Comparison of ENCODE assay signal across 8 cellular contexts in the genomic region with DNA sequence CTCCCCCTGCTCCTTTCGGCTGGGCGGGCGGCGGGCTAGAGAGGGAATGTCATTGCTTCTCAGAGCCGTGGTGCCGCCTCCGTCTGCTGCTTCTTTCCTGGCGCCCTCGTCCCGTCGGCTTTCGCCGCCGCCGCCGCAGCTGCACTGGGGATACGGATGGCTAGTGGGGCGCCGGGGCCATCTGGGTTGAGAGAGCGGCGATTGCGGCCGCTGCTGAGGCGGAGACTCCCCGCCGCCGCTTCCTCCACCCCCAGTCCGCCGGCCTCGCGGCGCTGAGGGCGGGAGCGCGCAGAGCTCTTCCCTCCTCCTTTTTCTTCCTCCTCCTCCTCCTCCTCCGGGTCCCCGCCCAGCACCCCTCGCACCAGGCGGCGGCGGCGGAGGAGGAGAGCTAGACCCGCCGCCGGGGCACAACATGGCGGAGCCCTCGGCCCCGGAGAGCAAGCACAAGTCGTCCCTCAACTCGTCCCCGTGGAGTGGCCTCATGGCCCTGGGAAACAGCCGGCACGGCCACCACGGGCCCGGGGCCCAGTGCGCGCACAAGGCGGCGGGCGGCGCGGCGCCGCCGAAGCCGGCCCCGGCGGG. TPM values are rescaled to one million over a fixed set of nuclear protein-coding genes. Genes with fewer than 3 reads are reported as not detected.
DNase-seq lines count a peak whose midpoint lies in the region; ATAC-seq and TF ChIP-seq lines count a peak whose summit lies in the region.

A gene (plus strand): TSS at position 339 of the 582 bp plus-strand sequence. CDS start 74 bp downstream, at position 413.

- in situ Hi-C loops in astrocyte of the spinal cord (cut with HindIII; ENCODE audit: low sequenced_read_pairs) = no loop called here

- H3K4me3 ChIP-seq in KMS-11 (IDR thresholded peaks at IDR 0.05; ENCODE audit: insufficient read depth, low read depth, low read length) (peak within 1 kb of the TSS; percentile 65), astrocyte of the spinal cord (ENCODE audit: low read depth, low read length) (peak within 1 kb of the TSS; percentile 69), iPS-15b (ENCODE audit: low read depth, low read length) (peak within 1 kb of the TSS; percentile 96), skeletal muscle tissue (ENCODE audit: low read length in 3 of 3) (peak within 1 kb of the TSS; percentile 89 to 92 (median 89))

- peak within 1 kb of the TSS in 2 of 3 donors; percentile 98 to 99 for H3K4me3 Mint-ChIP-seq in T-cell

- CTCF ChIA-PET in T-cell (lab: Charles Lee) = interaction anchor here in 1 of 2 donors (0.5 to 3.1 kb wide), 13 partner anchors 7 to 338 kb away, joined by 3 to 23 read pairs (median 8); no protein-coding TSS in a partner anchor

- ATAC-seq in GM21786 (IDR thresholded peaks at IDR 0.05; ENCODE audit: unreplicated experiment) = peak; percentile 43
- peak; percentile 59 to 62 (median 62) for ATAC-seq in T-cell (replicated peaks in 1 of 4)

- H3K4me1 ChIP-seq in KMS-11 (ENCODE audit: low read depth, poor library complexity, severe bottlenecking) = peaks cover 26% of the 10 kb centered on the region
- H3K4me1 ChIP-seq in iPS-15b (ENCODE audit: control insufficient read depth, insufficient read depth, low read length) = peaks cover 19% of the 10 kb centered on the region
- H3K4me1 ChIP-seq in skeletal muscle tissue (ENCODE audit: control insufficient read depth in 3 of 3, insufficient read depth in 3 of 3, low read length in 3 of 3) = peaks cover 0 to 30% (median 6%) of the 10 kb centered on the region in 3 donors

- no peaks in the 10 kb centered on the region for H3K9me3 ChIP-seq in iPS-15b (ENCODE audit: control insufficient read depth, insufficient read depth, low read length)
- no peaks in the 10 kb centered on the region for H3K9me3 ChIP-seq in skeletal muscle tissue (ENCODE audit: control insufficient read depth in 3 of 3, low read length in 3 of 3)

- H3K36me3 Mint-ChIP-seq in T-cell = peaks cover 4% of the 10 kb centered on the region

- H3K4me2 ChIP-seq in KMS-11 = peak within 1 kb of the TSS; percentile 85

- peak within 1 kb of the TSS; percentile 92 for H3K9ac ChIP-seq in KMS-11
- H3K9ac ChIP-seq in iPS-15b (ENCODE audit: low read depth, low read length) = peak within 1 kb of the TSS; percentile 98
- peak within 1 kb of the TSS; percentile 95 to 96 (median 96) for H3K9ac ChIP-seq in skeletal muscle tissue (ENCODE audit: low read depth in 1 of 3, low read length in 3 of 3)

- H3K27ac ChIP-seq in KMS-11 (peak within 1 kb of the TSS; percentile 98), skeletal muscle tissue (ENCODE audit: low read depth, low read length) (peak within 1 kb of the TSS; percentile 98)

- no peaks in the 10 kb centered on the region for H3K27me3 ChIP-seq in KMS-11 (ENCODE audit: insufficient read depth, low read depth)
- no peaks in the 10 kb centered on the region for H3K27me3 ChIP-seq in iPS-15b (ENCODE audit: control insufficient read depth, insufficient read depth, low read length)
- H3K27me3 ChIP-seq in skeletal muscle tissue (ENCODE audit: control insufficient read depth in 3 of 3, insufficient read depth in 3 of 3, low read length in 3 of 3) = no peaks in the 10 kb centered on the region

- peak within 1 kb of the TSS; percentile 82 for H2AFZ ChIP-seq in KMS-11 (ENCODE audit: low read depth)

- peak; percentile 60 for DNase-seq in GM04504 (ENCODE audit: low read depth)
- peak in 29 of 34 experiments; percentile 52 to 84 (median 72) for DNase-seq in T-cell
- DNase-seq in astrocyte of the spinal cord (ENCODE audit: low read depth, low spot score) = no peak
- DNase-seq in Ammon's horn (ENCODE audit: low spot score) = no peak

- TF ChIP-seq CTCF in KMS-11 (conservative IDR thresholded peaks at IDR 0.05; ENCODE audit: low read depth, low read length) (no peak), astrocyte of the spinal cord (IDR thresholded peaks at IDR 0.05; ENCODE audit: low read depth, low read length) (no peak)

- H3K4me1 Mint-ChIP-seq in T-cell = peaks cover 28 to 31% (median 30%) of the 10 kb centered on the region in 3 donors

- peaks cover 46% of the 10 kb centered on the region for H3K79me2 ChIP-seq in KMS-11 (ENCODE audit: insufficient read depth, low read depth)

- no peaks in the 10 kb centered on the region for H3K9me3 Mint-ChIP-seq in T-cell

- peaks cover 32% of the 10 kb centered on the region; the same call in 1 of the 2 replicates for H4K20me1 ChIP-seq in KMS-11 (ENCODE audit: insufficient read depth)

- POLR2A ChIA-PET in T-cell (lab: Charles Lee) = interaction anchor here (0.6 to 2.9 kb wide), 19 partner anchors 8 to 1000 kb away, joined by 3 to 26 read pairs (median 4); no protein-coding TSS in a partner anchor

- H3K27me3 Mint-ChIP-seq in T-cell = no peaks in the 10 kb centered on the region

- H3K36me3 ChIP-seq in KMS-11 (ENCODE audit: insufficient read depth) (no peaks in the 10 kb centered on the region), iPS-15b (ENCODE audit: control insufficient read depth, insufficient read depth, low read length) (peaks cover 4% of the 10 kb centered on the region), skeletal muscle tissue (ENCODE audit: control insufficient read depth in 3 of 3, insufficient read depth in 3 of 3, low read length in 3 of 3) (peaks cover 0 to 3% (median 0%) of the 10 kb centered on the region in 3 donors)

- peak within 1 kb of the TSS; percentile 97 to 98 for H3K27ac Mint-ChIP-seq in T-cell

RNA-seq across cellular contexts. Expression of the gene that starts here (rescaled TPM):
- total RNA-seq in T-cell (100 to 1,000 TPM in 4 of 5 donors, 10 to 100 TPM in 1; 92.1 to 160 (median 110) TPM), skeletal muscle tissue (148 TPM)

Comparison
In these comparisons a context has a peak if more than half of its experiments do, and no peak if none do; other contexts are left out.
1. DNase-seq: peak in GM04504 (single experiment) and T-cell (29 of 34); none in astrocyte of the spinal cord (single experiment) and Ammon's horn (single experiment).
2. Peak in every context shown above with its lines, with median percentiles within 50 percentile points of each other: H3K4me3 ChIP-seq and H3K9ac ChIP-seq.